In the genomic region with DNA sequence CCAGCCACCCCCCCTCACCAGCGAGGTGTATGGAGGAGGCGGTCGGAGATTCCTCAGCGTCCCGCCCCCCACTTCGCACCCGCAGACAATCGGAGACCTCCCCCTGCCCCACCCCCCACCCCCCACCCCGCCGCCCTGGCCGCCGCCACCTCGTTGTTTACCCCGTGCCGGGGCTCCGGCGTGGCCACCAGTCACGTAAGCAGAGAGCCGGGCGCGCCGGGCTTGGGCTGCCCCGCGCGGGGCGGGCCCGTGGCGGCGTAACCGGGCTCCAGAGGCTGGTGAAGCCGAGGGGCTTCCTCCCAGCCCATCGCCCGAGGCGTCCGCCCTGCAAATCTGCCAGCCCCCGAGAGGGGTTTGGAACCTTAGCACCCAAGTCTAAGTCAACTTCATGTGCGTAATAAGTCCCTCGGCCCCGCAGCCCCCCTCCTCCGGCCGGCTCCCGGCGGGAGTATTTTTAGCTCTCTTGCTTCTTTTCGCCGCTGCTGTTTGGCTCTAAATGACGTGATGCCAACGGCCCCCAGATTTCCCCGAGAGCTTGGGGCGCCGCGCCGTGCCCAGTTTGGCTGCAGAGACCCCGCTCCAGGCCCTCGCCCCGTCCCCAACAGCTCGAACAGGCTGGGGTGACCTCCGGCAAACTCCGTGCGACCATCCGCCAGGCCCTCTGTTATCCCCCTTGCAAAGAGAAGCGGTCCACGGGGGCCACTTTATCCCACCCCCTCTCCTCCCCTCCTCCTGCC, we compare ENCODE assay signal across 1 cellular context.
TF ChIP-seq lines count a peak whose summit lies in the region.

No MANE protein-coding gene starts in this region.

TF ChIP-seq in GM12878, 131 proteins besides CTCF, POLR2A, EP300 and RAD21 (continued from another document):
- TF ChIP-seq CUX1 (IDR thresholded peaks at IDR 0.05; ENCODE audit: insufficient replicate concordance, low read depth, low read length) (no peak), LARP7 (IDR thresholded peaks at IDR 0.05) (no peak), TCF3 (IDR thresholded peaks at IDR 0.05; ENCODE audit: borderline replicate concordance, insufficient read depth, low read depth, low read length) (no peak), NRF1 (conservative IDR thresholded peaks at IDR 0.05; ENCODE audit: low read depth, low read length) (no peak), POU2F2 (IDR thresholded peaks at IDR 0.05; ENCODE audit: borderline replicate concordance, low read depth, low read length) (no peak), MEF2A (IDR thresholded peaks at IDR 0.05; ENCODE audit: insufficient read depth, low read depth, low read length) (0 out of 2 replicates have a peak, but pooled peaks have one; percentile 15), BRCA1 (IDR thresholded peaks at IDR 0.05; ENCODE audit: low read depth, low read length) (no peak), GATAD2B (conservative IDR thresholded peaks at IDR 0.05; ENCODE audit: low read depth) (0 out of 2 replicates have a peak, but pooled peaks have one; percentile 57), BHLHE40 (IDR thresholded peaks at IDR 0.05; ENCODE audit: borderline replicate concordance in 1 of 2, low read depth in 2 of 2, low read length in 1 of 2) (peak; percentile 61 to 82; a peak in 3 of 4 replicates), YY1 (IDR thresholded peaks at IDR 0.05; ENCODE audit: low read depth, low read length) (0 out of 2 replicates have a peak, but pooled peaks have one; percentile 13), FOXM1 (IDR thresholded peaks at IDR 0.05; ENCODE audit: low read depth, low read length) (no peak), ZNF384 (IDR thresholded peaks at IDR 0.05; ENCODE audit: borderline replicate concordance, low read depth, low read length) (no peak)
TF ChIP-seq in GM12878: peak in this region for 5.
